In genomic region chr15:35686347-35686746, GRCh38 we compare ENCODE assay signal across 1 cellular context.
TF ChIP-seq lines count a peak whose summit lies in the region.

No MANE protein-coding gene starts in this region.

TF ChIP-seq in SK-N-SH, 30 proteins besides CTCF, POLR2A, EP300 and RAD21 (continued from another document):
- TF ChIP-seq REST (IDR thresholded peaks at IDR 0.05; ENCODE audit: low read depth, low read length) (no peak), MEF2A (IDR thresholded peaks at IDR 0.05; ENCODE audit: borderline replicate concordance, low read depth) (no peak), YY1 (IDR thresholded peaks at IDR 0.05; ENCODE audit: low read depth) (no peak), TCF12 (IDR thresholded peaks at IDR 0.05) (no peak), EZH2phosphoT487 (IDR thresholded peaks at IDR 0.05; ENCODE audit: borderline replicate concordance, low read depth) (no peak), RCOR1 (IDR thresholded peaks at IDR 0.05; ENCODE audit: low read length) (no peak), JUND (IDR thresholded peaks at IDR 0.05) (no peak)
TF ChIP-seq in SK-N-SH: peak in this region for 0.
